Comparison of ENCODE assay signal across 22 cellular contexts in genomic region chr16:27341549-27341948, GRCh38. TPM values are rescaled to one million over a fixed set of nuclear protein-coding genes. Genes with fewer than 3 reads are reported as not detected.
DNase-seq lines count a peak whose midpoint lies in the region; ATAC-seq, FAIRE-seq and TF ChIP-seq lines count a peak whose summit lies in the region.
"Had no signal": no experiment of that assay in that cellular context is flagged by ENCODE, and none has a peak within 500 bp of the region (broad histone marks: within the 10 kb centered on the region; RNA-seq: fewer than 3 reads in every experiment).

No MANE protein-coding gene starts in this region.

- H3K4me1 ChIP-seq in GM12878 (ENCODE audit: control insufficient read depth, insufficient read depth, low read length): no peaks in the 10 kb centered on the region
- H3K4me1 ChIP-seq in mesenchymal stem cell (ENCODE audit: control insufficient read depth, insufficient read depth, low read depth, low read length): peaks cover 7% of the 10 kb centered on the region

- H3K9ac ChIP-seq in GM12878 (ENCODE audit: control insufficient read depth, insufficient read depth, low read length) (no peak overlapping the region), mesenchymal stem cell (ENCODE audit: low read length) (no peak overlapping the region)
- H3K9ac ChIP-seq: GM23248 had no signal

- no peak overlapping the region for H3K27ac ChIP-seq in GM12878 (ENCODE audit: control insufficient read depth, insufficient read depth)
- no peak overlapping the region for H3K27ac ChIP-seq in mesenchymal stem cell (ENCODE audit: low read length, poor library complexity, severe bottlenecking)
- H3K27ac ChIP-seq: GM23248, HL-60 had no signal

- H3K4me1 Mint-ChIP-seq in activated CD4-positive, alpha-beta T cell treated with anti-CD3 and anti-CD28 coated beads, Interleukin-2, amount 10 ng/mL, durations not matched to agents 24 days and 14 days: peaks cover 30% of the 10 kb centered on the region
- peaks cover 45 to 86% of the 10 kb centered on the region in 2 donors for H3K4me1 Mint-ChIP-seq in stimulated activated naive B cell treated with anti-CD40 and anti-IgM and Interleukin-4, amounts not matched to agents 10 μg/mL and 1 μg/mL and 100 μg/mL, for 72 hours

- intact Hi-C loops in activated CD4-positive, alpha-beta T cell treated with anti-CD3 and anti-CD28 coated beads, Interleukin-2, amount 10 ng/mL, durations not matched to agents 24 days and 14 days (cut with micrococcal nuclease): no loop called here
- intact Hi-C loops in GM12878 (cut with micrococcal nuclease; ENCODE audit: unreplicated experiment): no loop called here

- H3K9me3 ChIP-seq in GM12878 (replicated peaks; ENCODE audit: control insufficient read depth, insufficient read depth, low read length) (no peaks in the 10 kb centered on the region), mesenchymal stem cell (ENCODE audit: control insufficient read depth, low read length) (no peaks in the 10 kb centered on the region)

- H3K27me3 ChIP-seq in GM12878 (replicated peaks in 1 of 2; ENCODE audit: control insufficient read depth in 2 of 2, insufficient read depth in 2 of 2, low read length in 1 of 2) (no peaks in the 10 kb centered on the region), mesenchymal stem cell (ENCODE audit: control insufficient read depth in 1 of 2, insufficient read depth in 1 of 2, low read length in 2 of 2) (no peaks in the 10 kb centered on the region)

- H3K4me3 Mint-ChIP-seq in activated CD4-positive, alpha-beta T cell treated with anti-CD3 and anti-CD28 coated beads, Interleukin-2, amount 10 ng/mL, durations not matched to agents 24 days and 14 days: no peak overlapping the region
- peak overlapping the region in 1 of 2 donors; percentile 23 for H3K4me3 Mint-ChIP-seq in stimulated activated naive B cell treated with anti-CD40 and anti-IgM and Interleukin-4, amounts not matched to agents 10 μg/mL and 1 μg/mL and 100 μg/mL, for 72 hours

- no peak overlapping the region for H4K91ac ChIP-seq in mesenchymal stem cell (ENCODE audit: low read length)

- H2BK15ac ChIP-seq in mesenchymal stem cell (ENCODE audit: low read depth, poor library complexity, severe bottlenecking): no peak overlapping the region

- no peaks in the 10 kb centered on the region; the same call in 1 of the 2 replicates for H3K79me2 ChIP-seq in GM12878 (ENCODE audit: control insufficient read depth, insufficient read depth, low read length)

- no peak for TF ChIP-seq CTCF in GM12878 (IDR thresholded peaks at IDR 0.05 in 2 of 3, conservative IDR thresholded peaks at IDR 0.05 in 1 of 3; ENCODE audit: control insufficient read depth in 2 of 3, extremely low read depth in 1 of 3, insufficient read depth in 1 of 3, low read depth in 3 of 3, low read length in 3 of 3)

- no peak overlapping the region for H2AK5ac ChIP-seq in mesenchymal stem cell (ENCODE audit: low read length, severe bottlenecking)

- no peaks in the 10 kb centered on the region for H3K27me3 Mint-ChIP-seq in activated CD4-positive, alpha-beta T cell treated with anti-CD3 and anti-CD28 coated beads, Interleukin-2, amount 10 ng/mL, durations not matched to agents 24 days and 14 days
- H3K27me3 Mint-ChIP-seq in stimulated activated naive B cell treated with anti-CD40 and anti-IgM and Interleukin-4, amounts not matched to agents 10 μg/mL and 1 μg/mL and 100 μg/mL, for 72 hours: no peaks in the 10 kb centered on the region

- H2BK120ac ChIP-seq in mesenchymal stem cell (ENCODE audit: low read depth, low read length): no peak overlapping the region

- 71% methylated on average over 9 of the region's 9 CpGs for WGBS in GM12878 (ENCODE audit: insufficient coverage, insufficient replicate concordance, low lambda C conversion rate, missing lambda C conversion rate)
- over 99% methylated on average over 8 of the region's 9 CpGs for WGBS in mesenchymal stem cell

- no peak for TF ChIP-seq EP300 in GM12878 (IDR thresholded peaks at IDR 0.05; ENCODE audit: borderline replicate concordance in 1 of 2, control insufficient read depth in 1 of 2, low read depth in 2 of 2, low read length in 2 of 2)

- POLR2A ChIA-PET in GM12878 (lab: Charles Lee): no interaction called here

- H3K4me2 ChIP-seq in GM12878 (ENCODE audit: control insufficient read depth, insufficient read depth) (no peak overlapping the region), mesenchymal stem cell (ENCODE audit: low read length, poor library complexity, severe bottlenecking) (no peak overlapping the region)

- in situ Hi-C loops in GM12878 (cut with MboI): no loop called here

- TF ChIP-seq RAD21 in GM12878 (IDR thresholded peaks at IDR 0.05; ENCODE audit: insufficient read depth, low read depth, low read length): no peak

- FAIRE-seq in GM12878 (lab: Jason Lieb, UNC): no peak
- FAIRE-seq: GM12892, GM19239, K562 had no signal

- no peak overlapping the region for H3K14ac ChIP-seq in mesenchymal stem cell (ENCODE audit: low read length in 2 of 2)

- H2BK5ac ChIP-seq in mesenchymal stem cell (ENCODE audit: low read depth, low read length, poor library complexity, severe bottlenecking): no peak overlapping the region

- no TSS peak for BruUV-seq in GM12878 (replicated peaks; lab: Mats Ljungman, UMichigan)

- no peak overlapping the region for H2BK12ac ChIP-seq in mesenchymal stem cell (ENCODE audit: low read length in 2 of 2)

- no peak for TF ChIP-seq POLR2A in GM12878 (IDR thresholded peaks at IDR 0.05; ENCODE audit: low read depth, low read length)

- peaks cover 9 to 33% of the 10 kb centered on the region in 2 experiments for H3K36me3 ChIP-seq in GM12878 (ENCODE audit: control insufficient read depth in 2 of 2, insufficient read depth in 2 of 2, low read length in 1 of 2)
- peaks cover 72 to 84% of the 10 kb centered on the region in 2 experiments for H3K36me3 ChIP-seq in mesenchymal stem cell (ENCODE audit: control insufficient read depth in 1 of 2, insufficient read depth in 2 of 2, low read depth in 1 of 2, low read length in 2 of 2)

- peaks cover 46% of the 10 kb centered on the region for H3K79me1 ChIP-seq in mesenchymal stem cell (replicated peaks; ENCODE audit: low read length, poor library complexity, severe bottlenecking)

- no peaks in the 10 kb centered on the region for H3K9me3 Mint-ChIP-seq in activated CD4-positive, alpha-beta T cell treated with anti-CD3 and anti-CD28 coated beads, Interleukin-2, amount 10 ng/mL, durations not matched to agents 24 days and 14 days
- H3K9me3 Mint-ChIP-seq in stimulated activated naive B cell treated with anti-CD40 and anti-IgM and Interleukin-4, amounts not matched to agents 10 μg/mL and 1 μg/mL and 100 μg/mL, for 72 hours: no peaks in the 10 kb centered on the region

- RAD21 ChIA-PET in GM12878 (lab: Charles Lee; ENCODE audit: unreplicated experiment): no interaction called here

- H4K8ac ChIP-seq in mesenchymal stem cell (ENCODE audit: low read length): no peak overlapping the region

- peaks cover 88% of the 10 kb centered on the region for H3K36me3 Mint-ChIP-seq in activated CD4-positive, alpha-beta T cell treated with anti-CD3 and anti-CD28 coated beads, Interleukin-2, amount 10 ng/mL, durations not matched to agents 24 days and 14 days (ENCODE audit: low read depth)
- peaks cover 66 to 77% of the 10 kb centered on the region in 2 donors for H3K36me3 Mint-ChIP-seq in stimulated activated naive B cell treated with anti-CD40 and anti-IgM and Interleukin-4, amounts not matched to agents 10 μg/mL and 1 μg/mL and 100 μg/mL, for 72 hours

- H2AFZ ChIP-seq in GM12878 (ENCODE audit: control insufficient read depth, low read depth, low read length) (no peak overlapping the region), mesenchymal stem cell (ENCODE audit: low read depth, low read length) (no peak overlapping the region)
- H2AFZ ChIP-seq: GM23248 had no signal

- CTCF ChIA-PET in GM12878 (lab: Yijun Ruan, JAX): interaction anchor here (0.9 to 1.5 kb wide), 2 partner anchors 31 to 107 kb away, joined by 3 to 5 read pairs; no protein-coding TSS in a partner anchor

- no peak overlapping the region for H3K18ac ChIP-seq in mesenchymal stem cell (ENCODE audit: low read depth in 1 of 2, low read length in 2 of 2)

- H3K4ac ChIP-seq in mesenchymal stem cell (ENCODE audit: low read depth in 1 of 2, low read length in 2 of 2): no peak overlapping the region

- SMC1A ChIA-PET in GM12878 (lab: Charles Lee; ENCODE audit: uncharacterized antibody, unreplicated experiment): interaction anchor here (1.2 to 1.5 kb wide), 3 partner anchors 11 to 16 kb away, joined by 3 to 5 read pairs (median 4); no protein-coding TSS in a partner anchor

- H3K4me3 ChIP-seq in GM12878 (no peak overlapping the region), mesenchymal stem cell (ENCODE audit: insufficient read depth in 1 of 2, low read depth in 1 of 2, low read length in 2 of 2) (no peak overlapping the region)
- H3K4me3 ChIP-seq: GM23248, K562 had no signal

- H3K23ac ChIP-seq in mesenchymal stem cell (ENCODE audit: low read length in 2 of 2): no peak overlapping the region

- ATAC-seq in GM12878: no peak
- peak; percentile 50 to 52 for ATAC-seq in stimulated activated naive B cell treated with anti-CD40 and anti-IgM and Interleukin-4, amounts not matched to agents 10 μg/mL and 1 μg/mL and 100 μg/mL, for 72 hours (replicated peaks)
- ATAC-seq in GM19324 (IDR thresholded peaks at IDR 0.05; ENCODE audit: low FRiP score, unreplicated experiment): no peak
- ATAC-seq: HCT116, K562, Right ventricle myocardium inferior, SK-N-SH treated with all-trans-retinoic acid at 6 μM for 48 hours had no signal

- H4K20me1 ChIP-seq in GM12878 (ENCODE audit: control insufficient read depth, insufficient read depth): no peaks in the 10 kb centered on the region

- peak overlapping the region; percentile 26 for H3K27ac Mint-ChIP-seq in activated CD4-positive, alpha-beta T cell treated with anti-CD3 and anti-CD28 coated beads, Interleukin-2, amount 10 ng/mL, durations not matched to agents 24 days and 14 days
- H3K27ac Mint-ChIP-seq in stimulated activated naive B cell treated with anti-CD40 and anti-IgM and Interleukin-4, amounts not matched to agents 10 μg/mL and 1 μg/mL and 100 μg/mL, for 72 hours: peak overlapping the region; percentile 92

- DNase-seq in activated CD4-positive, alpha-beta T cell treated with anti-CD3 and anti-CD28 coated beads, Interleukin-2, amount 10 ng/mL, durations not matched to agents 24 days and 14 days: no peak
- DNase-seq in activated CD4-positive, alpha-beta T cell treated with anti-CD3 and anti-CD28 coated beads, Interleukin-2, amount 50 U/mL, for 1 hour: no peak
- DNase-seq in MV-4-11 (lab: John Stamatoyannopoulos, UW) (peak; percentile 29), GM12878 (ENCODE audit: low read depth, low spot score) (no peak), pons (ENCODE audit: low spot score) (no peak), mesenchymal stem cell (no peak)
- DNase-seq in stimulated activated naive B cell treated with anti-CD40 and anti-IgM and Interleukin-4, amounts not matched to agents 10 μg/mL and 1 μg/mL and 100 μg/mL, for 72 hours: no peak
- DNase-seq: C1 segment of cervical spinal cord, GM23248, NCI-H1105, NCI-H187 treated with DMSO at 0.1 percent for 48 hours, NCI-H2171, NCI-H446 treated with DMSO at 0.1 percent for 48 hours, NCI-H82 had no signal

RNA-seq across cellular contexts. Expression of gene IL4R, which starts 27.8 kb away (rescaled TPM):
- total RNA-seq in activated CD4-positive, alpha-beta T cell treated with anti-CD3 and anti-CD28 coated beads, Interleukin-2, amount 10 ng/mL, durations not matched to agents 24 days and 14 days: 345 and 375 TPM in 2 replicates
- total RNA-seq in GM12878 (2013; cell fraction: nucleolus; rRNA removed): 148 and 149 TPM in 2 replicates
- total RNA-seq in GM12878 (2014; rRNA removed) (36.5 and 39.0 TPM in 2 replicates), GM12878 (2014; rRNA removed; fragmentation: Illumina TruSeq; extraction: Trizol) (33.8 and 34.3 TPM in 2 replicates), GM12878 (2021) (69.5 and 70.4 TPM in 2 replicates)
- polyA plus RNA-seq in GM12878 (2011; ENCODE audit: low read depth): 13.1 TPM
- polyA plus RNA-seq in GM12878 (2011; rRNA removed) (42.8 and 69.2 TPM in 2 replicates), GM12878 (2014; fragmentation: Illumina TruSeq; extraction: Trizol) (19.4 and 39.4 TPM in 2 replicates), GM12878 (2014; fragmentation: Nextera tagmentation; extraction: Ambion mirVana) (1 to 10 TPM; 2.6 to 8.5 TPM), GM12878 (2014; rRNA removed) (67.3 and 68.6 TPM in 2 replicates), GM12878 (2016; fragmentation: Nextera tagmentation; extraction: Ambion mirVana) (10 to 100 TPM; 13.8 to 17.6 TPM)
- polyA plus RNA-seq in GM12878 (2011; cell fraction: cytosol; rRNA removed): 69.2 and 84.8 TPM in 2 replicates
- polyA plus RNA-seq in GM12878 (2011; cell fraction: nucleus; rRNA removed): 107 and 118 TPM in 2 replicates
- 20.4 and 21.2 TPM in 2 replicates for polyA plus RNA-seq in GM12878 (2012)
- 60.5 and 84.7 TPM in 2 replicates for polyA minus RNA-seq in GM12878 (2011; rRNA and poly(A)+ RNA removed)
- polyA minus RNA-seq in GM12878 (2011; cell fraction: cytosol; rRNA and poly(A)+ RNA removed): 17.0 and 20.3 TPM in 2 replicates
- polyA minus RNA-seq in GM12878 (2011; cell fraction: nucleus; rRNA and poly(A)+ RNA removed): 32.0 and 57.7 TPM in 2 replicates
- 79.3 TPM for polyA plus RNA-seq in mesenchymal stem cell (2013, experiment 1 of 2)
- 85.4 TPM for polyA plus RNA-seq in mesenchymal stem cell (2013, experiment 2 of 2)

Comparison
In these comparisons a context has a peak if more than half of its experiments do, and no peak if none do; other contexts are left out.
1. ATAC-seq: peak in stimulated activated naive B cell treated with anti-CD40 and anti-IgM and Interleukin-4, amounts not matched to agents 10 μg/mL and 1 μg/mL and 100 μg/mL, for 72 hours (2 of 2); none in GM12878 (single experiment) and GM19324 (single experiment).